ENCODE assay signal across 1 cellular context in the genomic region with DNA sequence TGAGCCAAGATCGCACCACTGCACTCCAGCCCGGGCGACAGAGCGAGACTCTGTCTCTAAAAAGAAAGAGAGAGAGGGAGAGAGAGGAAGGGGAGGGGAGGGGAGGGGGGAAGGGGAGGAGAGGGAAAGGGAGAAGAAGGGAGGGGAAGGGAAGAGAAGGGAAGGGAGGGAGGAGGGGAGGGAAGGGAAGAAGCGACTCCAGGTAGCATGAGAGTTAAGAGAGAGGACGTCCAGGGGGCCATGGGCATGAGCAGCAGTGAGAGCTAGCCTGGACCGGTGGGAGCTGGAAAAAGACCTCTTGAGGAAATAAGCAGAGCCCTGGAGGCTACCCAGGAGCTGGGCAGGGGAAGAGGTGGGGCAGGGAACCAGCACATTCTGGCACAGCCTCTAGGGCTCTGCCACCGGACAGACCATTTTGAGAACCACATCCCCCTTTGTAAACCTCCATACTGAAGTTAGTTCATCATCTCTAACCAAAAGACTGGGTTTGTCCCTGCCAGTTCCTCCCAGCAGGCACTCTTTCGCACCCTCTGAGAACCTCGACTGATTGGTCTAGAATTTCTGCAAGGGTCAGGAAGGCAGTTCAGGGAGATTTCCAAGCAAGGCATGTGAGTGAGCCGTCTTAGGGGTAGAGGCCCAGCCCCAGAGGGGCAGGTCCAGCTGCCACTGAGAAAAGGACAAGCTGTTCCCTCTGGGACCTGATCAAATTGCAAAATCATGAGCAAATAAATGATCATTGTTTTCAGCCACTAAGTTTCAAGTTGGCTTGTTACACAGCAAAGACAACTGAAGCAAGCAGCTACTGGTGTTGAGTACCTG.
TF ChIP-seq lines count a peak whose summit lies in the region.

No MANE protein-coding gene starts in this region.

TF ChIP-seq in GM23338, 12 proteins besides CTCF, POLR2A, EP300 and RAD21 (continued from another document):
- TF ChIP-seq, protein P1, sequence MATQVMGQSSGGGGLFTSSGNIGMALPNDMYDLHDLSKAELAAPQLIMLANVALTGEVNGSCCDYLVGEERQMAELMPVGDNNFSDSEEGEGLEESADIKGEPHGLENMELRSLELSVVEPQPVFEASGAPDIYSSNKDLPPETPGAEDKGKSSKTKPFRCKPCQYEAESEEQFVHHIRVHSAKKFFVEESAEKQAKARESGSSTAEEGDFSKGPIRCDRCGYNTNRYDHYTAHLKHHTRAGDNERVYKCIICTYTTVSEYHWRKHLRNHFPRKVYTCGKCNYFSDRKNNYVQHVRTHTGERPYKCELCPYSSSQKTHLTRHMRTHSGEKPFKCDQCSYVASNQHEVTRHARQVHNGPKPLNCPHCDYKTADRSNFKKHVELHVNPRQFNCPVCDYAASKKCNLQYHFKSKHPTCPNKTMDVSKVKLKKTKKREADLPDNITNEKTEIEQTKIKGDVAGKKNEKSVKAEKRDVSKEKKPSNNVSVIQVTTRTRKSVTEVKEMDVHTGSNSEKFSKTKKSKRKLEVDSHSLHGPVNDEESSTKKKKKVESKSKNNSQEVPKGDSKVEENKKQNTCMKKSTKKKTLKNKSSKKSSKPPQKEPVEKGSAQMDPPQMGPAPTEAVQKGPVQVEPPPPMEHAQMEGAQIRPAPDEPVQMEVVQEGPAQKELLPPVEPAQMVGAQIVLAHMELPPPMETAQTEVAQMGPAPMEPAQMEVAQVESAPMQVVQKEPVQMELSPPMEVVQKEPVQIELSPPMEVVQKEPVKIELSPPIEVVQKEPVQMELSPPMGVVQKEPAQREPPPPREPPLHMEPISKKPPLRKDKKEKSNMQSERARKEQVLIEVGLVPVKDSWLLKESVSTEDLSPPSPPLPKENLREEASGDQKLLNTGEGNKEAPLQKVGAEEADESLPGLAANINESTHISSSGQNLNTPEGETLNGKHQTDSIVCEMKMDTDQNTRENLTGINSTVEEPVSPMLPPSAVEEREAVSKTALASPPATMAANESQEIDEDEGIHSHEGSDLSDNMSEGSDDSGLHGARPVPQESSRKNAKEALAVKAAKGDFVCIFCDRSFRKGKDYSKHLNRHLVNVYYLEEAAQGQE (IDR thresholded peaks at IDR 0.05; ENCODE audit: unreplicated experiment): no peak
- TF ChIP-seq NANOG (IDR thresholded peaks at IDR 0.05; ENCODE audit: borderline replicate concordance) (no peak), JUNB (IDR thresholded peaks at IDR 0.05; ENCODE audit: unreplicated experiment) (no peak)
- TF ChIP-seq, protein P2, sequence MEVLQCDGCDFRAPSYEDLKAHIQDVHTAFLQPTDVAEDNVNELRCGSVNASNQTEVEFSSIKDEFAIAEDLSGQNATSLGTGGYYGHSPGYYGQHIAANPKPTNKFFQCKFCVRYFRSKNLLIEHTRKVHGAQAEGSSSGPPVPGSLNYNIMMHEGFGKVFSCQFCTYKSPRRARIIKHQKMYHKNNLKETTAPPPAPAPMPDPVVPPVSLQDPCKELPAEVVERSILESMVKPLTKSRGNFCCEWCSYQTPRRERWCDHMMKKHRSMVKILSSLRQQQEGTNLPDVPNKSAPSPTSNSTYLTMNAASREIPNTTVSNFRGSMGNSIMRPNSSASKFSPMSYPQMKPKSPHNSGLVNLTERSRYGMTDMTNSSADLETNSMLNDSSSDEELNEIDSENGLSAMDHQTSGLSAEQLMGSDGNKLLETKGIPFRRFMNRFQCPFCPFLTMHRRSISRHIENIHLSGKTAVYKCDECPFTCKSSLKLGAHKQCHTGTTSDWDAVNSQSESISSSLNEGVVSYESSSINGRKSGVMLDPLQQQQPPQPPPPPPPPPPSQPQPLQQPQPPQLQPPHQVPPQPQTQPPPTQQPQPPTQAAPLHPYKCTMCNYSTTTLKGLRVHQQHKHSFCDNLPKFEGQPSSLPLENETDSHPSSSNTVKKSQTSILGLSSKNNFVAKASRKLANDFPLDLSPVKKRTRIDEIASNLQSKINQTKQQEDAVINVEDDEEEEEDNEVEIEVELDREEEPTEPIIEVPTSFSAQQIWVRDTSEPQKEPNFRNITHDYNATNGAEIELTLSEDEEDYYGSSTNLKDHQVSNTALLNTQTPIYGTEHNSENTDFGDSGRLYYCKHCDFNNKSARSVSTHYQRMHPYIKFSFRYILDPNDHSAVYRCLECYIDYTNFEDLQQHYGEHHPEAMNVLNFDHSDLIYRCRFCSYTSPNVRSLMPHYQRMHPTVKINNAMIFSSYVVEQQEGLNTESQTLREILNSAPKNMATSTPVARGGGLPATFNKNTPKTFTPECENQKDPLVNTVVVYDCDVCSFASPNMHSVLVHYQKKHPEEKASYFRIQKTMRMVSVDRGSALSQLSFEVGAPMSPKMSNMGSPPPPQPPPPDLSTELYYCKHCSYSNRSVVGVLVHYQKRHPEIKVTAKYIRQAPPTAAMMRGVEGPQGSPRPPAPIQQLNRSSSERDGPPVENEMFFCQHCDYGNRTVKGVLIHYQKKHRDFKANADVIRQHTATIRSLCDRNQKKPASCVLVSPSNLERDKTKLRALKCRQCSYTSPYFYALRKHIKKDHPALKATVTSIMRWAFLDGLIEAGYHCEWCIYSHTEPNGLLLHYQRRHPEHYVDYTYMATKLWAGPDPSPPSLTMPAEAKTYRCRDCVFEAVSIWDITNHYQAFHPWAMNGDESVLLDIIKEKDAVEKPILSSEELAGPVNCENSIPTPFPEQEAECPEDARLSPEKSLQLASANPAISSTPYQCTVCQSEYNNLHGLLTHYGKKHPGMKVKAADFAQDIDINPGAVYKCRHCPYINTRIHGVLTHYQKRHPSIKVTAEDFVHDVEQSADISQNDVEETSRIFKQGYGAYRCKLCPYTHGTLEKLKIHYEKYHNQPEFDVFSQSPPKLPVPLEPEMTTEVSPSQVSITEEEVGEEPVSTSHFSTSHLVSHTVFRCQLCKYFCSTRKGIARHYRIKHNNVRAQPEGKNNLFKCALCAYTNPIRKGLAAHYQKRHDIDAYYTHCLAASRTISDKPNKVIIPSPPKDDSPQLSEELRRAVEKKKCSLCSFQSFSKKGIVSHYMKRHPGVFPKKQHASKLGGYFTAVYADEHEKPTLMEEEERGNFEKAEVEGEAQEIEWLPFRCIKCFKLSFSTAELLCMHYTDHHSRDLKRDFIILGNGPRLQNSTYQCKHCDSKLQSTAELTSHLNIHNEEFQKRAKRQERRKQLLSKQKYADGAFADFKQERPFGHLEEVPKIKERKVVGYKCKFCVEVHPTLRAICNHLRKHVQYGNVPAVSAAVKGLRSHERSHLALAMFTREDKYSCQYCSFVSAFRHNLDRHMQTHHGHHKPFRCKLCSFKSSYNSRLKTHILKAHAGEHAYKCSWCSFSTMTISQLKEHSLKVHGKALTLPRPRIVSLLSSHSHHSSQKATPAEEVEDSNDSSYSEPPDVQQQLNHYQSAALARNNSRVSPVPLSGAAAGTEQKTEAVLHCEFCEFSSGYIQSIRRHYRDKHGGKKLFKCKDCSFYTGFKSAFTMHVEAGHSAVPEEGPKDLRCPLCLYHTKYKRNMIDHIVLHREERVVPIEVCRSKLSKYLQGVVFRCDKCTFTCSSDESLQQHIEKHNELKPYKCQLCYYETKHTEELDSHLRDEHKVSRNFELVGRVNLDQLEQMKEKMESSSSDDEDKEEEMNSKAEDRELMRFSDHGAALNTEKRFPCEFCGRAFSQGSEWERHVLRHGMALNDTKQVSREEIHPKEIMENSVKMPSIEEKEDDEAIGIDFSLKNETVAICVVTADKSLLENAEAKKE (CRISPR knock-in tag; IDR thresholded peaks at IDR 0.05): no peak
